Comparison of ENCODE assay signal across 1 cellular context in genomic region chr2:189208254-189208653, GRCh38.
TF ChIP-seq lines count a peak whose summit lies in the region.

No MANE protein-coding gene starts in this region.

TF ChIP-seq in SK-N-SH treated with all-trans-retinoic acid at 6 μM for 48 hours, 23 proteins besides CTCF, POLR2A, EP300 and RAD21 (continued from another document):
- no peak for TF ChIP-seq PATZ1 (CRISPR knock-in tag; IDR thresholded peaks at IDR 0.05; ENCODE audit: borderline replicate concordance)
- no peak for TF ChIP-seq ZNF565 (CRISPR knock-in tag; conservative IDR thresholded peaks at IDR 0.05; ENCODE audit: low read depth)
- no peak for TF ChIP-seq RARB (CRISPR knock-in tag; IDR thresholded peaks at IDR 0.05)
- no peak for TF ChIP-seq CREB5 (CRISPR knock-in tag; IDR thresholded peaks at IDR 0.05; ENCODE audit: low read depth)
- TF ChIP-seq ISL1 (CRISPR knock-in tag; IDR thresholded peaks at IDR 0.05), result no peak
- no peak for TF ChIP-seq ARNTL (CRISPR knock-in tag; IDR thresholded peaks at IDR 0.05; ENCODE audit: borderline replicate concordance, low read depth)
- no peak for TF ChIP-seq ZC3H10 (CRISPR knock-in tag; IDR thresholded peaks at IDR 0.05)
- TF ChIP-seq CSDC2 (CRISPR knock-in tag; IDR thresholded peaks at IDR 0.05), result no peak
